In genomic region chr5:116734717-116735072, GRCh38 we compare ENCODE assay signal across 1 cellular context.
TF ChIP-seq lines count a peak whose summit lies in the region.

No MANE protein-coding gene starts in this region.

TF ChIP-seq in H1, 55 proteins besides CTCF, POLR2A, EP300 and RAD21 (continued from another document):
- TF ChIP-seq, protein P1, sequence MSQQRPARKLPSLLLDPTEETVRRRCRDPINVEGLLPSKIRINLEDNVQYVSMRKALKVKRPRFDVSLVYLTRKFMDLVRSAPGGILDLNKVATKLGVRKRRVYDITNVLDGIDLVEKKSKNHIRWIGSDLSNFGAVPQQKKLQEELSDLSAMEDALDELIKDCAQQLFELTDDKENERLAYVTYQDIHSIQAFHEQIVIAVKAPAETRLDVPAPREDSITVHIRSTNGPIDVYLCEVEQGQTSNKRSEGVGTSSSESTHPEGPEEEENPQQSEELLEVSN (IDR thresholded peaks at IDR 0.05), result no peak
- TF ChIP-seq BACH1 (IDR thresholded peaks at IDR 0.05; ENCODE audit: low read length), result no peak
- TF ChIP-seq SIRT6 (IDR thresholded peaks at IDR 0.05; ENCODE audit: low read length), result no peak
- no peak for TF ChIP-seq RNF2 (IDR thresholded peaks at IDR 0.05; ENCODE audit: borderline replicate concordance, low read depth, low read length, missing control alignments, poor library complexity, severe bottlenecking)
- TF ChIP-seq CHD2 (IDR thresholded peaks at IDR 0.05; ENCODE audit: low read length), result no peak
- no peak for TF ChIP-seq SP4 (IDR thresholded peaks at IDR 0.05; ENCODE audit: low read length)
- no peak for TF ChIP-seq TAF7 (optimal IDR thresholded peaks at IDR 0.05; ENCODE audit: borderline replicate concordance, low read depth, low read length)
- no peak for TF ChIP-seq ZNF274 (IDR thresholded peaks at IDR 0.05; ENCODE audit: borderline replicate concordance, extremely low read depth, low read length)
- TF ChIP-seq PHF8 (conservative IDR thresholded peaks at IDR 0.05; ENCODE audit: low read depth, low read length), result no peak
